1 cellular context compared by ENCODE assay signal in the genomic region with DNA sequence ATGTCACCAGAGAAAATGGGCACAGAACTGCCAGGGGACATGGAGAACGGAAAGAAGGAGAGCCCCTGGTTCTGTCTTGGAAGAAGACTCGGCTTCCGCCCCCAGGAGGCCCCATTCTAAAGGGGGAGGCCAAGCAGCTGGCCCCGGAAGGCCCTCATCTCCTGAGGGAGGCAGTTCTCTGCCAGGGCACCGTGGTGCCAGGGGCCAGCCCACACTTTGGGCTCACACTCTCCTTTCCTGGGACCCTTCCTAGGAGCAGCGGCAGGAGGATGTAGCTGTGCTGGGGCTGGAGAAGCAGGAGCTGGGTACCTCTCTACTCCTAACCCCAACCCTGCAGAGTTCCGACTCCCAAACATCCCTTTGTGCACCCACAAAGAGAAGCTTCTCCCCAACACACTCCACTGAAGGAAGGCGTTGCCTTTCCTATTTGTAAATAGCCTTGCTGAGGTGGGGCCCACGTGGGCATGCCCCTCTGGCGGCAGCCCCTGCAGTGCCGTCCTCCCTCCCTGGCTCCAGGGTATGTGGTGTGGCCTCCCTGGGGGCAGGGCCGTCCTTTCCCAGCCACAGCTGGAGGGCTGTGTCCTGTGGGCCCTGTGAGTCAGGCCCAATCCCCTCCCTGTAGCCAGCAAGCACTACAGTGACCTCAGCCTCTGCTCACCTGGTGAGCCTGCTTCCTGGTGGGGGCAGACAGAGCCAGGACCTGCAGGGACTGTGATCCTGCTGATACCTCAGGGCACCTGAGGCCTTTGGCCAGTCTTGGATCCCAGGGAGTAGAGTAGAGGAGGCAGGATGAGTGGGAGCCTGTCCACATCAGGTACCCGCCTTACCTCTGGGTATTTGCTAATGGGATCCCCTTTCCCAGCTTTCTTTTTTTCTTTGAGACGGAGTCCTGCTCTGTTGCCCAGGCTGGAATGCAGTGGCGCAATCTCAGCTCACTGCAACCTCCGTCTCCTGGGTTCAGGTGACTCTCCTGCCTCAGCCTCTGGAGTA.
TF ChIP-seq lines count a peak whose summit lies in the region.

No MANE protein-coding gene starts in this region.

TF ChIP-seq in HepG2, 621 proteins besides CTCF, POLR2A, EP300 and RAD21 (continued from another document and continues in another):
- no peak; the same call in 1 of the 2 replicates for TF ChIP-seq THAP9 (CRISPR knock-in tag; IDR thresholded peaks at IDR 0.05; ENCODE audit: borderline replicate concordance)
- TF ChIP-seq ARNT2 (CRISPR knock-in tag; IDR thresholded peaks at IDR 0.05; ENCODE audit: low read depth) = 0 out of 2 replicates have a peak, but pooled peaks have one; percentile 29
- TF ChIP-seq CREM (IDR thresholded peaks at IDR 0.05) = no peak
- TF ChIP-seq CREM (CRISPR knock-in tag; IDR thresholded peaks at IDR 0.05) = no peak
- TF ChIP-seq, protein P1, sequence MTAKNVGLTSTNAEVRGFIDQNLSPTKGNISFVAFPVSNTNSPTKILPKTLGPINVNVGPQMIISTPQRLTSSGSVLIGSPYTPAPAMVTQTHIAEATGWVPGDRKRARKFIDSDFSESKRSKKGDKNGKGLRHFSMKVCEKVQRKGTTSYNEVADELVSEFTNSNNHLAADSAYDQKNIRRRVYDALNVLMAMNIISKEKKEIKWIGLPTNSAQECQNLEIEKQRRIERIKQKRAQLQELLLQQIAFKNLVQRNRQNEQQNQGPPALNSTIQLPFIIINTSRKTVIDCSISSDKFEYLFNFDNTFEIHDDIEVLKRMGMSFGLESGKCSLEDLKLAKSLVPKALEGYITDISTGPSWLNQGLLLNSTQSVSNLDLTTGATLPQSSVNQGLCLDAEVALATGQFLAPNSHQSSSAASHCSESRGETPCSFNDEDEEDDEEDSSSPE (CRISPR knock-in tag; IDR thresholded peaks at IDR 0.05) = 0 out of 2 replicates have a peak, but pooled peaks have one; percentile 32
- TF ChIP-seq RFXAP (CRISPR knock-in tag; IDR thresholded peaks at IDR 0.05; ENCODE audit: borderline replicate concordance) = no peak; the same call in 1 of the 2 replicates
- no peak for TF ChIP-seq FIP1L1 (IDR thresholded peaks at IDR 0.05; ENCODE audit: borderline replicate concordance, insufficient read depth, low read depth, low read length)
- no peak for TF ChIP-seq SRSF9 (IDR thresholded peaks at IDR 0.05; ENCODE audit: borderline replicate concordance, insufficient read depth, low read depth, low read length, poor library complexity, severe bottlenecking)
- no peak for TF ChIP-seq ZNF75D (CRISPR knock-in tag; IDR thresholded peaks at IDR 0.05; ENCODE audit: borderline replicate concordance)
- no peak for TF ChIP-seq ZNF670 (CRISPR knock-in tag; IDR thresholded peaks at IDR 0.05; ENCODE audit: borderline replicate concordance)
- TF ChIP-seq NFIC (IDR thresholded peaks at IDR 0.05; ENCODE audit: low read length) = no peak
- TF ChIP-seq ZNF207 (IDR thresholded peaks at IDR 0.05; ENCODE audit: borderline replicate concordance) = no peak
- TF ChIP-seq ZNF496 (CRISPR knock-in tag; IDR thresholded peaks at IDR 0.05; ENCODE audit: insufficient replicate concordance) = no peak
- no peak for TF ChIP-seq ZBTB40 (IDR thresholded peaks at IDR 0.05)
- TF ChIP-seq ZBTB40 (CRISPR knock-in tag; IDR thresholded peaks at IDR 0.05) = no peak
- TF ChIP-seq ETV6 (CRISPR knock-in tag; conservative IDR thresholded peaks at IDR 0.05) = peak; percentile 57; the same call in 1 of the 2 replicates
- no peak for TF ChIP-seq YEATS4 (CRISPR knock-in tag; IDR thresholded peaks at IDR 0.05; ENCODE audit: borderline replicate concordance)
- no peak for TF ChIP-seq ZNF275 (CRISPR knock-in tag; IDR thresholded peaks at IDR 0.05; ENCODE audit: borderline replicate concordance)
- TF ChIP-seq ZNF274 (CRISPR knock-in tag; IDR thresholded peaks at IDR 0.05) = peak; percentile 87
- TF ChIP-seq RORA (CRISPR knock-in tag; IDR thresholded peaks at IDR 0.05) = no peak
- TF ChIP-seq TBL1XR1 (IDR thresholded peaks at IDR 0.05; ENCODE audit: borderline replicate concordance, low read length, partially characterized antibody) = no peak
- peak; percentile 41; the same call in 1 of the 2 replicates for TF ChIP-seq FOXK1 (CRISPR knock-in tag; IDR thresholded peaks at IDR 0.05; ENCODE audit: borderline replicate concordance, low read depth)
- TF ChIP-seq, protein P2, sequence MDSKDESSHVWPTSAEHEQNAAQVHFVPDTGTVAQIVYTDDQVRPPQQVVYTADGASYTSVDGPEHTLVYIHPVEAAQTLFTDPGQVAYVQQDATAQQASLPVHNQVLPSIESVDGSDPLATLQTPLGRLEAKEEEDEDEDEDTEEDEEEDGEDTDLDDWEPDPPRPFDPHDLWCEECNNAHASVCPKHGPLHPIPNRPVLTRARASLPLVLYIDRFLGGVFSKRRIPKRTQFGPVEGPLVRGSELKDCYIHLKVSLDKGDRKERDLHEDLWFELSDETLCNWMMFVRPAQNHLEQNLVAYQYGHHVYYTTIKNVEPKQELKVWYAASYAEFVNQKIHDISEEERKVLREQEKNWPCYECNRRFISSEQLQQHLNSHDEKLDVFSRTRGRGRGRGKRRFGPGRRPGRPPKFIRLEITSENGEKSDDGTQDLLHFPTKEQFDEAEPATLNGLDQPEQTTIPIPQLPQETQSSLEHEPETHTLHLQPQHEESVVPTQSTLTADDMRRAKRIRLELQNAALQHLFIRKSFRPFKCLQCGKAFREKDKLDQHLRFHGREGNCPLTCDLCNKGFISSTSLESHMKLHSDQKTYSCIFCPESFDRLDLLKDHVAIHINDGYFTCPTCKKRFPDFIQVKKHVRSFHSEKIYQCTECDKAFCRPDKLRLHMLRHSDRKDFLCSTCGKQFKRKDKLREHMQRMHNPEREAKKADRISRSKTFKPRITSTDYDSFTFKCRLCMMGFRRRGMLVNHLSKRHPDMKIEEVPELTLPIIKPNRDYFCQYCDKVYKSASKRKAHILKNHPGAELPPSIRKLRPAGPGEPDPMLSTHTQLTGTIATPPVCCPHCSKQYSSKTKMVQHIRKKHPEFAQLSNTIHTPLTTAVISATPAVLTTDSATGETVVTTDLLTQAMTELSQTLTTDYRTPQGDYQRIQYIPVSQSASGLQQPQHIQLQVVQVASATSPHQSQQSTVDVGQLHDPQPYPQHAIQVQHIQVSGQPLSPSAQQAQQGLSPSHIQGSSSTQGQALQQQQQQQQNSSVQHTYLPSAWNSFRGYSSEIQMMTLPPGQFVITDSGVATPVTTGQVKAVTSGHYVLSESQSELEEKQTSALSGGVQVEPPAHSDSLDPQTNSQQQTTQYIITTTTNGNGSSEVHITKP (CRISPR knock-in tag; IDR thresholded peaks at IDR 0.05; ENCODE audit: low read depth) = peak; percentile 79; the same call in 1 of the 2 replicates
- TF ChIP-seq, protein P3, sequence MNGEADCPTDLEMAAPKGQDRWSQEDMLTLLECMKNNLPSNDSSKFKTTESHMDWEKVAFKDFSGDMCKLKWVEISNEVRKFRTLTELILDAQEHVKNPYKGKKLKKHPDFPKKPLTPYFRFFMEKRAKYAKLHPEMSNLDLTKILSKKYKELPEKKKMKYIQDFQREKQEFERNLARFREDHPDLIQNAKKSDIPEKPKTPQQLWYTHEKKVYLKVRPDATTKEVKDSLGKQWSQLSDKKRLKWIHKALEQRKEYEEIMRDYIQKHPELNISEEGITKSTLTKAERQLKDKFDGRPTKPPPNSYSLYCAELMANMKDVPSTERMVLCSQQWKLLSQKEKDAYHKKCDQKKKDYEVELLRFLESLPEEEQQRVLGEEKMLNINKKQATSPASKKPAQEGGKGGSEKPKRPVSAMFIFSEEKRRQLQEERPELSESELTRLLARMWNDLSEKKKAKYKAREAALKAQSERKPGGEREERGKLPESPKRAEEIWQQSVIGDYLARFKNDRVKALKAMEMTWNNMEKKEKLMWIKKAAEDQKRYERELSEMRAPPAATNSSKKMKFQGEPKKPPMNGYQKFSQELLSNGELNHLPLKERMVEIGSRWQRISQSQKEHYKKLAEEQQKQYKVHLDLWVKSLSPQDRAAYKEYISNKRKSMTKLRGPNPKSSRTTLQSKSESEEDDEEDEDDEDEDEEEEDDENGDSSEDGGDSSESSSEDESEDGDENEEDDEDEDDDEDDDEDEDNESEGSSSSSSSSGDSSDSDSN (CRISPR knock-in tag; IDR thresholded peaks at IDR 0.05) = peak; percentile 95
- no peak for TF ChIP-seq SOX13 (IDR thresholded peaks at IDR 0.05)
- TF ChIP-seq SOX13 (CRISPR knock-in tag; conservative IDR thresholded peaks at IDR 0.05 in 1 of 2, IDR thresholded peaks at IDR 0.05 in 1 of 2) = no peak; a peak in 1 of 4 replicates
- TF ChIP-seq ZBTB38 (CRISPR knock-in tag; IDR thresholded peaks at IDR 0.05) = no peak
- TF ChIP-seq PHF21A (CRISPR knock-in tag; IDR thresholded peaks at IDR 0.05) = peak; percentile 87
- TF ChIP-seq ZMYM3 (CRISPR knock-in tag; IDR thresholded peaks at IDR 0.05) = peak; percentile 65; the same call in 1 of the 2 replicates
- no peak for TF ChIP-seq HOXD1 (CRISPR knock-in tag; IDR thresholded peaks at IDR 0.05)
- TF ChIP-seq ZNF383 (CRISPR knock-in tag; IDR thresholded peaks at IDR 0.05; ENCODE audit: borderline replicate concordance) = no peak
- TF ChIP-seq NR2C2 (CRISPR knock-in tag; IDR thresholded peaks at IDR 0.05; ENCODE audit: borderline replicate concordance) = peak; percentile 60
- no peak for TF ChIP-seq TCF12 (IDR thresholded peaks at IDR 0.05)
- no peak for TF ChIP-seq TCF12 (CRISPR knock-in tag; IDR thresholded peaks at IDR 0.05)
